Comparison of ENCODE assay signal across 9 cellular contexts in genomic region chr16:1812732-1813163, GRCh38. TPM values are rescaled to one million over a fixed set of nuclear protein-coding genes. Genes with fewer than 3 reads are reported as not detected.
DNase-seq lines count a peak whose midpoint lies in the region; ATAC-seq and TF ChIP-seq lines count a peak whose summit lies in the region.
"Had no signal": no experiment of that assay in that cellular context is flagged by ENCODE, and none has a peak within 500 bp of the region (broad histone marks: within the 10 kb centered on the region; RNA-seq: fewer than 3 reads in every experiment).

No MANE protein-coding gene starts in this region.

- peaks cover 0 to 56% (median 35%) of the 10 kb centered on the region in 4 donors for H3K36me3 ChIP-seq in right lobe of liver

- peak; percentile 93 to 97 (median 96) for ATAC-seq in right lobe of liver
- no peak for ATAC-seq in HG03097 (IDR thresholded peaks at IDR 0.05; ENCODE audit: low FRiP score, unreplicated experiment)
- no peak for ATAC-seq in stimulated activated memory B cell treated with anti-CD40 and anti-IgM and Interleukin-4, amounts not matched to agents 10 μg/mL and 1 μg/mL and 100 μg/mL, for 72 hours

- no peak overlapping the region for H3K4me3 ChIP-seq in right lobe of liver

- H3K4me1 ChIP-seq in right lobe of liver = peaks cover 0 to 13% (median 5%) of the 10 kb centered on the region in 4 donors

- no peaks in the 10 kb centered on the region for H3K9me3 ChIP-seq in right lobe of liver

- WGBS in right lobe of liver (ENCODE audit: insufficient coverage, low coverage, low lambda C conversion rate, missing lambda C conversion rate) = 3% methylated on average over 14 of the region's 17 CpGs

- no peaks in the 10 kb centered on the region for H3K27me3 Mint-ChIP-seq in stimulated activated memory B cell treated with anti-CD40 and anti-IgM and Interleukin-4, amounts not matched to agents 10 μg/mL and 1 μg/mL and 100 μg/mL, for 72 hours

- H3K9me3 Mint-ChIP-seq in stimulated activated memory B cell treated with anti-CD40 and anti-IgM and Interleukin-4, amounts not matched to agents 10 μg/mL and 1 μg/mL and 100 μg/mL, for 72 hours = no peaks in the 10 kb centered on the region

- H3K4me1 Mint-ChIP-seq in stimulated activated memory B cell treated with anti-CD40 and anti-IgM and Interleukin-4, amounts not matched to agents 10 μg/mL and 1 μg/mL and 100 μg/mL, for 72 hours = no peaks in the 10 kb centered on the region

- no peak overlapping the region for H3K4me3 Mint-ChIP-seq in stimulated activated memory B cell treated with anti-CD40 and anti-IgM and Interleukin-4, amounts not matched to agents 10 μg/mL and 1 μg/mL and 100 μg/mL, for 72 hours

- H3K27ac Mint-ChIP-seq in stimulated activated memory B cell treated with anti-CD40 and anti-IgM and Interleukin-4, amounts not matched to agents 10 μg/mL and 1 μg/mL and 100 μg/mL, for 72 hours = no peak overlapping the region

- H3K27me3 ChIP-seq in right lobe of liver = no peaks in the 10 kb centered on the region

- H3K27ac ChIP-seq in VCaP = peak overlapping the region; percentile 37
- no peak overlapping the region for H3K27ac ChIP-seq in right lobe of liver

- DNase-seq in DMS53 treated with DMSO at 0.1 percent for 48 hours (lab: John Stamatoyannopoulos, UW; ENCODE audit: unreplicated experiment) (peak; percentile 19), NCI-H1092 (lab: John Stamatoyannopoulos, UW) (peak; percentile 64), cerebellar cortex (ENCODE audit: low spot score) (peak; percentile 66), right lobe of liver (peak; percentile 91 to 92 (median 91))
- peak; percentile 38 to 49 for DNase-seq in stimulated activated CD8-positive, alpha-beta memory T cell treated with anti-CD3 and anti-CD28 coated beads, Interleukin-15, amount 100 ng/mL, for 48 hours (ENCODE audit: low read depth in 2 of 2)

- intact Hi-C loops in right lobe of liver (cut with DNase I) = no loop called here

- H3K36me3 Mint-ChIP-seq in stimulated activated memory B cell treated with anti-CD40 and anti-IgM and Interleukin-4, amounts not matched to agents 10 μg/mL and 1 μg/mL and 100 μg/mL, for 72 hours = peaks cover 48% of the 10 kb centered on the region

- peak; percentile 76 for TF ChIP-seq CTCF in VCaP (conservative IDR thresholded peaks at IDR 0.05)
- peak; percentile 69 to 90 (median 79) for TF ChIP-seq CTCF in right lobe of liver (IDR thresholded peaks at IDR 0.05)

- TF ChIP-seq POLR2A in right lobe of liver (IDR thresholded peaks at IDR 0.05) = no peak

RNA-seq across cellular contexts. Expression of gene HAGH, which starts 13.9 kb away (rescaled TPM):
- total RNA-seq in right lobe of liver = 100 to 1,000 TPM in 4 of 6 experiments, 10 to 100 TPM in 2; 77.9 to 161 (median 143) TPM

RNA-seq across cellular contexts. Expression of gene FAHD1, which starts 14.3 kb away (rescaled TPM):
- 10 to 100 TPM; 25.5 to 96.5 (median 36.0) TPM for total RNA-seq in right lobe of liver

RNA-seq across cellular contexts. Expression of gene IGFALS, which starts 19.2 kb away (rescaled TPM):
- 100 to 1,000 TPM in 1 of 6 experiments, 10 to 100 TPM in 5; 38.7 to 124 (median 85.3) TPM for total RNA-seq in right lobe of liver
- total RNA-seq: skeletal muscle tissue had no signal

RNA-seq across cellular contexts. Expression of gene NUBP2, which starts 30.0 kb away (rescaled TPM):
- 10 to 100 TPM; 21.1 to 90.3 (median 32.6) TPM for total RNA-seq in right lobe of liver

RNA-seq across cellular contexts. Expression of gene SPSB3, which starts 30.4 kb away (rescaled TPM):
- 10 to 100 TPM; 18.6 to 42.5 (median 34.5) TPM for total RNA-seq in right lobe of liver

Comparison
In these comparisons a context has a peak if more than half of its experiments do, and no peak if none do; other contexts are left out.
1. DNase-seq: peak in every context shown above with its lines; median percentile 91 in right lobe of liver; 66 in cerebellar cortex; 64 in NCI-H1092; 44 in stimulated activated CD8-positive, alpha-beta memory T cell treated with anti-CD3 and anti-CD28 coated beads, Interleukin-15, amount 100 ng/mL, for 48 hours; 19 in DMS53 treated with DMSO at 0.1 percent for 48 hours.
2. ATAC-seq: peak in right lobe of liver (4 of 4); none in HG03097 (single experiment) and stimulated activated memory B cell treated with anti-CD40 and anti-IgM and Interleukin-4, amounts not matched to agents 10 μg/mL and 1 μg/mL and 100 μg/mL, for 72 hours (single experiment).